21 cellular contexts compared by ENCODE assay signal in the genomic region with DNA sequence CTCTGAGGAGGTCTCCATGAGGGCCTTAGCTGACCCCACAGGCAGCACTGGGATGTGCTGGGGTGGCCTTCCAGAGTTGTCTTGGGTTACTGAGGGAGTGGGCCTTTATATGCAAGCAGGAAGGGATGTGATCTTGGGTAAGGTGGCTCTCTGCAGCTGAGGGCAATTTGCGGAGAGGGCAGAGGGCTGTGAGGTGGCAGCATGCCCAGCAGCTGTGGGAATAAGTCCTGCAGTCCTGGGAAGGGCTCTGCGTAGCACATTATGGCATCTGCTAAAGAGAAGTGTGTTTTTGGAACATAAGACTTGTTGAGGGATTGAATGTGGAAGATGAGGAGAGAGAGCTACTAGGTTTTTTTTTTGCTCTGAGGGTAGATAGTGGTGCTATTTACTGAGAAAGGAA.
DNase-seq lines count a peak whose midpoint lies in the region; ATAC-seq and TF ChIP-seq lines count a peak whose summit lies in the region.
"Had no signal": no experiment of that assay in that cellular context is flagged by ENCODE, and none has a peak within 500 bp of the region (broad histone marks: within the 10 kb centered on the region; RNA-seq: fewer than 3 reads in every experiment).

No MANE protein-coding gene starts in this region.

- H3K18ac ChIP-seq in neuronal stem cell (ENCODE audit: low read length) = peak overlapping the region; percentile 13

- no peak for TF ChIP-seq CTCF in HEK293 (tag by site-specific recombination; IDR thresholded peaks at IDR 0.05)

- POLR2A ChIA-PET in HEK293 (lab: Yijun Ruan, JAX) = no interaction called here

- H3K23ac ChIP-seq in neuronal stem cell (ENCODE audit: low read depth, low read length, poor library complexity) = no peak overlapping the region

- no CpG with 5 or more reads among the region's 2 CpGs for WGBS in neuronal stem cell (ENCODE audit: extremely low coverage in 2 of 2, insufficient read length in 2 of 2, insufficient replicate concordance in 1 of 2), 2 donors

- H3K9me3 ChIP-seq in HEK293 (ENCODE audit: control insufficient read depth, insufficient read depth, low read depth, low read length) (no peaks in the 10 kb centered on the region), neuronal stem cell (replicated peaks in 1 of 2; ENCODE audit: control insufficient read depth in 2 of 2, insufficient read depth in 1 of 2, low read depth in 1 of 2, low read length in 2 of 2) (no peaks in the 10 kb centered on the region)
- H3K9me3 ChIP-seq: Caco-2, Peyer's patch had no signal

- H3K14ac ChIP-seq in neuronal stem cell (ENCODE audit: low read length) = no peak overlapping the region

- no peak for ATAC-seq in GM21390 (IDR thresholded peaks at IDR 0.05; ENCODE audit: unreplicated experiment)
- ATAC-seq: Right ventricle myocardium inferior, SK-N-SH treated with all-trans-retinoic acid at 6 μM for 48 hours had no signal

- H4K8ac ChIP-seq in neuronal stem cell (ENCODE audit: low read depth, low read length) = no peak overlapping the region

- H3K9me3 Mint-ChIP-seq in dendritic cell treated with granulocyte-macrophage colony-stimulating factor and Interleukin-4, amounts not matched to agents 40 ng/mL and 50 ng/mL, for 4 days = no peaks in the 10 kb centered on the region
- H3K9me3 Mint-ChIP-seq: HFFc6 had no signal

- H3K4me3 ChIP-seq in HEK293 (ENCODE audit: low read depth, low read length) = no peak overlapping the region
- H3K4me3 ChIP-seq in neuronal stem cell (ENCODE audit: low read length in 2 of 2) = no peak overlapping the region
- H3K4me3 ChIP-seq: Peyer's patch had no signal

- peak overlapping the region; percentile 4 for H3K27ac Mint-ChIP-seq in dendritic cell treated with granulocyte-macrophage colony-stimulating factor and Interleukin-4, amounts not matched to agents 40 ng/mL and 50 ng/mL, for 4 days
- H3K27ac Mint-ChIP-seq: HFFc6 had no signal

- no peak overlapping the region for H3K4me2 ChIP-seq in neuronal stem cell (ENCODE audit: insufficient read depth, low read length, poor library complexity, severe bottlenecking)

- peaks cover 0 to 20% (median 0%) of the 10 kb centered on the region in 3 experiments for H3K27me3 ChIP-seq in neuronal stem cell (ENCODE audit: control insufficient read depth in 3 of 3, insufficient read depth in 3 of 3, low read depth in 1 of 3, low read length in 3 of 3)
- H3K27me3 ChIP-seq: Peyer's patch had no signal

- no peaks in the 10 kb centered on the region for H3K4me1 Mint-ChIP-seq in dendritic cell treated with granulocyte-macrophage colony-stimulating factor and Interleukin-4, amounts not matched to agents 40 ng/mL and 50 ng/mL, for 4 days (ENCODE audit: low read depth)

- intact Hi-C loops in dendritic cell treated with granulocyte-macrophage colony-stimulating factor and Interleukin-4, amounts not matched to agents 40 ng/mL and 50 ng/mL, for 4 days (cut with micrococcal nuclease) = no loop called here

- H3K4me1 ChIP-seq in HEK293 (ENCODE audit: control insufficient read depth, insufficient read depth, low read length) = no peaks in the 10 kb centered on the region
- peaks cover 0 to 3% of the 10 kb centered on the region in 2 donors for H3K4me1 ChIP-seq in neuronal stem cell (ENCODE audit: control insufficient read depth in 2 of 2, insufficient read depth in 1 of 2, low read depth in 1 of 2, low read length in 2 of 2)
- H3K4me1 ChIP-seq: Caco-2, Peyer's patch had no signal

- no peak overlapping the region for H2BK120ac ChIP-seq in neuronal stem cell (ENCODE audit: low read depth, low read length)

- H3K36me3 ChIP-seq in HEK293 (ENCODE audit: control insufficient read depth in 2 of 2, insufficient read depth in 1 of 2, low read length in 2 of 2) (no peaks in the 10 kb centered on the region), neuronal stem cell (replicated peaks in 1 of 2; ENCODE audit: control insufficient read depth in 2 of 2, insufficient read depth in 2 of 2, low read length in 2 of 2) (no peaks in the 10 kb centered on the region)
- H3K36me3 ChIP-seq: Peyer's patch had no signal

- CTCF ChIA-PET in HEK293 (lab: Yijun Ruan, JAX) = interaction anchor here (0.6 to 4.1 kb wide), 3 partner anchors 14 to 178 kb away, joined by 3 to 18 read pairs (median 3); no protein-coding TSS in a partner anchor

- H4K91ac ChIP-seq in neuronal stem cell (ENCODE audit: low read depth, low read length, poor library complexity) = no peak overlapping the region

- H3K27me3 Mint-ChIP-seq in dendritic cell treated with granulocyte-macrophage colony-stimulating factor and Interleukin-4, amounts not matched to agents 40 ng/mL and 50 ng/mL, for 4 days = no peaks in the 10 kb centered on the region

- no peak overlapping the region for H2AK5ac ChIP-seq in neuronal stem cell (ENCODE audit: low read depth, low read length)

- H3K27ac ChIP-seq in HEK293 (ENCODE audit: extremely low read depth, low read depth, low read length) (no peak overlapping the region), neuronal stem cell (replicated peaks; ENCODE audit: low read length) (no peak overlapping the region)
- H3K27ac ChIP-seq: Peyer's patch had no signal

- no peak overlapping the region for H2AFZ ChIP-seq in neuronal stem cell (ENCODE audit: low read length)

- no peak overlapping the region for H3K9ac ChIP-seq in neuronal stem cell (ENCODE audit: low read depth, low read length, poor library complexity)

- peak; percentile 10 for DNase-seq in EH (ENCODE audit: low read depth)
- no peak for DNase-seq in neuronal stem cell (ENCODE audit: low spot score)
- no peak for DNase-seq in activated gamma-delta T cell treated with Interleukin-2 at 50 U/mL for 16 hours
- no peak for DNase-seq in NCI-H524 treated with DMSO at 0.1 percent for 48 hours (lab: John Stamatoyannopoulos, UW)
- DNase-seq: ACHN, AML-193, Caco-2, DMS53, GOT3, HFFc6, Karpas-422, NCI-H1436, NCI-H2029 treated with DMSO at 0.1 percent for 48 hours, NCI-H2171 treated with DMSO at 0.1 percent for 48 hours, Peyer's patch, T-helper 1 cell had no signal

- H3K36me3 Mint-ChIP-seq in dendritic cell treated with granulocyte-macrophage colony-stimulating factor and Interleukin-4, amounts not matched to agents 40 ng/mL and 50 ng/mL, for 4 days (ENCODE audit: low read depth) = no peaks in the 10 kb centered on the region

- no peak overlapping the region for H3K4me3 Mint-ChIP-seq in dendritic cell treated with granulocyte-macrophage colony-stimulating factor and Interleukin-4, amounts not matched to agents 40 ng/mL and 50 ng/mL, for 4 days
- H3K4me3 Mint-ChIP-seq: HFFc6 had no signal

- H3K4ac ChIP-seq in neuronal stem cell (ENCODE audit: low read length) = no peak overlapping the region

- H2BK5ac ChIP-seq in neuronal stem cell (ENCODE audit: low read length) = no peak overlapping the region

- H2BK15ac ChIP-seq in neuronal stem cell (ENCODE audit: low read length) = no peak overlapping the region

- H3K79me1 ChIP-seq in neuronal stem cell (ENCODE audit: low read depth, low read length) = no peaks in the 10 kb centered on the region

- H2BK12ac ChIP-seq in neuronal stem cell (ENCODE audit: low read length) = no peak overlapping the region

TF ChIP-seq in HEK293, 187 proteins besides CTCF, POLR2A, EP300 and RAD21:
- TF ChIP-seq ZNF292 (tag by site-specific recombination; IDR thresholded peaks at IDR 0.05; ENCODE audit: borderline replicate concordance, low read depth) = no peak
- peak; percentile 60 for TF ChIP-seq GLIS1 (tag by site-specific recombination; IDR thresholded peaks at IDR 0.05)
- TF ChIP-seq ZNF366 (tag by site-specific recombination; conservative IDR thresholded peaks at IDR 0.05) = no peak
